ENCODE assay signal across 11 cellular contexts in genomic region chr1:246573481-246573880, GRCh38. TPM values are rescaled to one million over a fixed set of nuclear protein-coding genes. Genes with fewer than 3 reads are reported as not detected.
DNase-seq lines count a peak whose midpoint lies in the region; TF ChIP-seq lines count a peak whose summit lies in the region.
"Had no signal": no experiment of that assay in that cellular context is flagged by ENCODE, and none has a peak within 500 bp of the region (broad histone marks: within the 10 kb centered on the region; RNA-seq: fewer than 3 reads in every experiment).

No MANE protein-coding gene starts in this region.

- intact Hi-C loops in activated naive CD4-positive, alpha-beta T cell treated with anti-CD3 and anti-CD28 coated beads for 36 hours (cut with micrococcal nuclease), result no loop called here
- intact Hi-C loops in esophagus squamous epithelium (cut with DNase I), result no loop called here

- peak overlapping the region in 3 of 4 donors; percentile 17 to 99 (median 72) for H3K27ac ChIP-seq in esophagus squamous epithelium

- H3K4me3 Mint-ChIP-seq in activated naive CD4-positive, alpha-beta T cell treated with anti-CD3 and anti-CD28 coated beads for 36 hours, result peak overlapping the region; percentile 29

- H3K27me3 ChIP-seq in esophagus squamous epithelium, result no peaks in the 10 kb centered on the region

- no peak for TF ChIP-seq CTCF in esophagus squamous epithelium (IDR thresholded peaks at IDR 0.05)
- no peak for TF ChIP-seq CTCF in GM13976 (IDR thresholded peaks at IDR 0.05; ENCODE audit: borderline replicate concordance, control extremely low read depth, extremely low read depth, insufficient read depth, missing control alignments)

- no peaks in the 10 kb centered on the region for H3K9me3 ChIP-seq in esophagus squamous epithelium

- no peaks in the 10 kb centered on the region for H3K9me3 Mint-ChIP-seq in activated naive CD4-positive, alpha-beta T cell treated with anti-CD3 and anti-CD28 coated beads for 36 hours

- peaks cover 66% of the 10 kb centered on the region for H3K4me1 Mint-ChIP-seq in activated naive CD4-positive, alpha-beta T cell treated with anti-CD3 and anti-CD28 coated beads for 36 hours (ENCODE audit: low read depth)

- H3K27ac Mint-ChIP-seq in activated naive CD4-positive, alpha-beta T cell treated with anti-CD3 and anti-CD28 coated beads for 36 hours, result peak overlapping the region; percentile 82

- no peaks in the 10 kb centered on the region for H3K27me3 Mint-ChIP-seq in activated naive CD4-positive, alpha-beta T cell treated with anti-CD3 and anti-CD28 coated beads for 36 hours (ENCODE audit: low read depth)

- in situ Hi-C loops in GM13976 (cut with MboI; ENCODE audit: low sequenced_read_pairs, unreplicated experiment), result no loop called here

- no peak for TF ChIP-seq POLR2A in esophagus squamous epithelium (IDR thresholded peaks at IDR 0.05)

- H3K4me1 ChIP-seq in esophagus squamous epithelium, result peaks cover 0 to 61% (median 9%) of the 10 kb centered on the region in 3 donors

- CTCF ChIA-PET in activated naive CD4-positive, alpha-beta T cell treated with anti-CD3 and anti-CD28 coated beads for 36 hours (lab: Charles Lee), result interaction anchor here (0.9 kb wide), 1 partner anchor 79 kb away, joined by 4 read pairs; no protein-coding TSS in a partner anchor

- peaks cover 8% of the 10 kb centered on the region for H3K36me3 Mint-ChIP-seq in activated naive CD4-positive, alpha-beta T cell treated with anti-CD3 and anti-CD28 coated beads for 36 hours (ENCODE audit: low read depth)

- WGBS in esophagus squamous epithelium, 2 donors, result 49 to 51% methylated on average over 6 of the region's 6 CpGs

- DNase-seq in activated naive CD4-positive, alpha-beta T cell treated with anti-CD3 and anti-CD28 coated beads for 36 hours, result no peak
- DNase-seq in activated naive CD4-positive, alpha-beta T cell (lab: John Stamatoyannopoulos, UW), result no peak
- peak; percentile 58 for DNase-seq in SKM-1 (lab: John Stamatoyannopoulos, UW; ENCODE audit: unreplicated experiment)
- DNase-seq in esophagus squamous epithelium (lab: John Stamatoyannopoulos, UW), result no peak
- DNase-seq in superior temporal gyrus (ENCODE audit: extremely low spot score), result peak; percentile 62
- no peak for DNase-seq in NCI-H524 treated with DMSO at 0.1 percent for 48 hours (lab: John Stamatoyannopoulos, UW)
- DNase-seq in GM13976 (ENCODE audit: low spot score), result no peak
- DNase-seq in putamen (ENCODE audit: low spot score), result no peak
- DNase-seq: activated CD8-positive, alpha-beta memory T cell treated with anti-CD3 and anti-CD28 coated beads, Interleukin-2, amount 50 U/mL, for 48 hours; foreskin melanocyte; NCI-H524 had no signal

- no peaks in the 10 kb centered on the region for H3K36me3 ChIP-seq in esophagus squamous epithelium

- H3K4me3 ChIP-seq in esophagus squamous epithelium, result no peak overlapping the region

RNA-seq across cellular contexts. Expression of gene CNST, which starts 7.2 kb away (rescaled TPM):
- total RNA-seq in activated naive CD4-positive, alpha-beta T cell treated with anti-CD3 and anti-CD28 coated beads for 36 hours, result 10 to 100 TPM; 22.1 to 25.3 TPM
- 10 to 100 TPM in 2 of 4 donors, 1 to 10 TPM in 2; 7.5 to 31.5 (median 12.4) TPM for total RNA-seq in esophagus squamous epithelium

RNA-seq across cellular contexts. Expression of gene TFB2M, which starts 7.4 kb away (rescaled TPM):
- 10 to 100 TPM; 10.8 to 11.1 TPM for total RNA-seq in activated naive CD4-positive, alpha-beta T cell treated with anti-CD3 and anti-CD28 coated beads for 36 hours
- 10 to 100 TPM in 3 of 4 donors, 1 to 10 TPM in 1; 6.2 to 17.7 (median 12.4) TPM for total RNA-seq in esophagus squamous epithelium

Comparison
In these comparisons a context has a peak if more than half of its experiments do, and no peak if none do; other contexts are left out.
1. DNase-seq: peak in SKM-1 (single experiment) and superior temporal gyrus (single experiment); none in activated naive CD4-positive, alpha-beta T cell treated with anti-CD3 and anti-CD28 coated beads for 36 hours (single experiment), activated naive CD4-positive, alpha-beta T cell (0 of 4), esophagus squamous epithelium (single experiment), NCI-H524 treated with DMSO at 0.1 percent for 48 hours (single experiment), GM13976 (single experiment) and putamen (single experiment).